ENCODE assay signal across 11 cellular contexts in genomic region chr1:229119161-229119560, GRCh38.
"Had no signal": no experiment of that assay in that cellular context is flagged by ENCODE, and none has a peak within 500 bp of the region (broad histone marks: within the 10 kb centered on the region; RNA-seq: fewer than 3 reads in every experiment).

No MANE protein-coding gene starts in this region.

- H3K4me3 ChIP-seq: testis, vagina had no signal

- H3K36me3 Mint-ChIP-seq: immature natural killer cell had no signal

- H3K4me3 Mint-ChIP-seq: immature natural killer cell, nephron had no signal

- H3K27ac Mint-ChIP-seq: immature natural killer cell had no signal

- DNase-seq: activated CD4-positive, alpha-beta T cell treated with anti-CD3 and anti-CD28 coated beads, Interleukin-2, amount 50 U/mL, for 4 hours; activated CD4-positive, CD25-positive, alpha-beta regulatory T cell; activated naive CD4-positive, alpha-beta T cell treated with anti-CD3 and anti-CD28 coated beads, Interleukin-2, amount 50 U/mL, for 16 hours; activated T-cell treated with anti-CD3 and anti-CD28 coated beads, Interleukin-2, amount 50 U/mL, for 1 hour; brain microvascular endothelial cell; immature natural killer cell; stimulated activated CD4-positive, alpha-beta T cell treated with anti-CD3 and anti-CD28 coated beads, Interleukin-2, amount 100 ng/mL, for 48 hours; stimulated activated naive CD4-positive, alpha-beta T cell treated with Interleukin-2 at 50 U/mL for 16 hours; testis had no signal

- H3K9me3 ChIP-seq: testis, vagina had no signal

- H3K27ac ChIP-seq: brain microvascular endothelial cell, testis, vagina had no signal

- H3K27me3 ChIP-seq: brain microvascular endothelial cell, testis, vagina had no signal

- H3K36me3 ChIP-seq: brain microvascular endothelial cell, vagina had no signal
